In the genomic region with DNA sequence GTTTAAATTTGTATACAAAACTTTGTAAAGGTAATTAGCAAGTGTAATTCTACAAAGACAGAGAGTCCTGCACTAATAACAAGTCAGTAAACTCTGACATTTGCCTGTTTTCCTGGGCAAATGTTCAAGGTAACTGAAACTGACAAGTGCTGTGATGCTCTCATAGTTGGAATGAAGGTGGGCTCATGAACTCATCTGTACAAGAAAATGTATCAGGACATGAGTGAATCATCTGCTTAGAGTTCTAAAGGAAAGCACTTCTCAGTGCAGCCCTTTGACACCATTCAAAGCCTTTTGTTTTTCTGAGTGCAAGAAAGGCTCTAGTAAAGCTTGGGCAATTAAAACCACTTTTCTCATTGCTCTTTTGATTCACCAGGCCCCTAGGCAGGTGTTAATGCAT, we compare ENCODE assay signal across 19 cellular contexts.
"Had no signal": no experiment of that assay in that cellular context is flagged by ENCODE, and none has a peak within 500 bp of the region (broad histone marks: within the 10 kb centered on the region; RNA-seq: fewer than 3 reads in every experiment).

No MANE protein-coding gene starts in this region.

- ATAC-seq: esophagus mucosa; gastrocnemius medialis; heart right ventricle; left cardiac atrium; left ventricle myocardium superior; natural killer cell treated with Interleukin-12 subunit alpha and Interleukin-12 subunit beta and Interleukin-15 and Interleukin-18, amount 100 ng/mL, for 72 hours; pancreas; right cardiac atrium; stimulated activated memory B cell treated with anti-CD40 and anti-IgM and Interleukin-4, amounts not matched to agents 10 μg/mL and 1 μg/mL and 100 μg/mL, for 72 hours had no signal

- DNase-seq: effector memory CD4-positive, alpha-beta T cell; gastrocnemius medialis; heart right ventricle; hypothalamus; islet precursor cell; left cardiac atrium; left ventricle myocardium superior; mesenchymal stem cell; midbrain; occipital lobe; pancreas; right cardiac atrium; stimulated activated CD4-positive, alpha-beta T cell treated with anti-CD3 and anti-CD28 coated beads, Interleukin-4, amount 100 ng/mL, for 24 hours; stomach; substantia nigra; transverse colon had no signal
